ENCODE assay signal across 1 cellular context in the genomic region with DNA sequence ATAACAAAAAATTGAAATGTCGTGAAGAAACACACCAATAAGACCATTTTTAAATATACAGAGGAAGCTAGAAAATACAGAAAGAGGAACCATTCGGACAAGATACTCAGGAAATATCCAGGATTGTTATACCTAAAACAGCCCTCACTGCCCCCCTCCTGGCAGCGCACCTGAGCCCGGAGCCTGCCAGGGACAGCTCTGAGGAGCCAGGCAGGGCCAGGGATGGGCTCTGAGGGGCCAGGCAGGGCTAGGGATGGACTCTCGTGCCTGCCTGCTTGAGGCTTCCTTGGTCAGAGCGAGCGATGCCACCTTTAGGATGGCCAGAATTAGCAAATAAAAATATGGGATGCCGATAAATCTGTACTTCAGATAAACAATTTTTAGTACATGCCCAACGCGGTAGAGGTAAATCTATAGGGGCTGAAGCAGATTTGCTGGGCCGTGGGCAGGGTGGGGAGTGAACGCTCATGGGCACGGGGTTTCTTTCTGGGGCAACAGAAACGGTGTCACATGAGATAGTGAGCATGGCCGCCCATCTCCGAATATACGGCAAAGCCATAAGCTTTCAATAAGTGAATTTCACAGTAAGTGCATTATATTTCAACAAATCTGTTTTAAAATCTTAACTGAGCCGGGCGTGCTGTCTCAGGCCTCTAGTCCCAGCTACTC.
TF ChIP-seq lines count a peak whose summit lies in the region.

No MANE protein-coding gene starts in this region.

TF ChIP-seq in HepG2, 621 proteins besides CTCF, POLR2A, EP300 and RAD21:
- TF ChIP-seq TBX2 (CRISPR knock-in tag; IDR thresholded peaks at IDR 0.05; ENCODE audit: borderline replicate concordance) (no peak), ZNF709 (CRISPR knock-in tag; IDR thresholded peaks at IDR 0.05) (peak; percentile 13; the same call in 1 of the 2 replicates), YEATS2 (CRISPR knock-in tag; IDR thresholded peaks at IDR 0.05; ENCODE audit: borderline replicate concordance) (no peak), FOSL2 (CRISPR knock-in tag; IDR thresholded peaks at IDR 0.05) (no peak), TOE1 (CRISPR knock-in tag; IDR thresholded peaks at IDR 0.05) (no peak), SAP130 (CRISPR knock-in tag; IDR thresholded peaks at IDR 0.05; ENCODE audit: low read depth) (no peak), ARHGAP35 (CRISPR knock-in tag; IDR thresholded peaks at IDR 0.05; ENCODE audit: borderline replicate concordance) (no peak), PRPF4 (IDR thresholded peaks at IDR 0.05; ENCODE audit: low read depth, low read length, poor library complexity, severe bottlenecking) (peak; percentile 79), ZBTB38 (CRISPR knock-in tag; IDR thresholded peaks at IDR 0.05) (peak; percentile 98), ADNP (CRISPR knock-in tag; IDR thresholded peaks at IDR 0.05) (0 out of 2 replicates have a peak, but pooled peaks have one; percentile 47), ZC3H4 (CRISPR knock-in tag; IDR thresholded peaks at IDR 0.05; ENCODE audit: borderline replicate concordance) (peak; percentile 62), ZBTB20 (CRISPR knock-in tag; IDR thresholded peaks at IDR 0.05; ENCODE audit: borderline replicate concordance, low read depth) (peak; percentile 34; the same call in 1 of the 2 replicates)
- TF ChIP-seq, protein P1, sequence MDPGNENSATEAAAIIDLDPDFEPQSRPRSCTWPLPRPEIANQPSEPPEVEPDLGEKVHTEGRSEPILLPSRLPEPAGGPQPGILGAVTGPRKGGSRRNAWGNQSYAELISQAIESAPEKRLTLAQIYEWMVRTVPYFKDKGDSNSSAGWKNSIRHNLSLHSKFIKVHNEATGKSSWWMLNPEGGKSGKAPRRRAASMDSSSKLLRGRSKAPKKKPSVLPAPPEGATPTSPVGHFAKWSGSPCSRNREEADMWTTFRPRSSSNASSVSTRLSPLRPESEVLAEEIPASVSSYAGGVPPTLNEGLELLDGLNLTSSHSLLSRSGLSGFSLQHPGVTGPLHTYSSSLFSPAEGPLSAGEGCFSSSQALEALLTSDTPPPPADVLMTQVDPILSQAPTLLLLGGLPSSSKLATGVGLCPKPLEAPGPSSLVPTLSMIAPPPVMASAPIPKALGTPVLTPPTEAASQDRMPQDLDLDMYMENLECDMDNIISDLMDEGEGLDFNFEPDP (CRISPR knock-in tag; conservative IDR thresholded peaks at IDR 0.05), result 0 out of 2 replicates have a peak, but pooled peaks have one; percentile 8
- TF ChIP-seq, protein P2, sequence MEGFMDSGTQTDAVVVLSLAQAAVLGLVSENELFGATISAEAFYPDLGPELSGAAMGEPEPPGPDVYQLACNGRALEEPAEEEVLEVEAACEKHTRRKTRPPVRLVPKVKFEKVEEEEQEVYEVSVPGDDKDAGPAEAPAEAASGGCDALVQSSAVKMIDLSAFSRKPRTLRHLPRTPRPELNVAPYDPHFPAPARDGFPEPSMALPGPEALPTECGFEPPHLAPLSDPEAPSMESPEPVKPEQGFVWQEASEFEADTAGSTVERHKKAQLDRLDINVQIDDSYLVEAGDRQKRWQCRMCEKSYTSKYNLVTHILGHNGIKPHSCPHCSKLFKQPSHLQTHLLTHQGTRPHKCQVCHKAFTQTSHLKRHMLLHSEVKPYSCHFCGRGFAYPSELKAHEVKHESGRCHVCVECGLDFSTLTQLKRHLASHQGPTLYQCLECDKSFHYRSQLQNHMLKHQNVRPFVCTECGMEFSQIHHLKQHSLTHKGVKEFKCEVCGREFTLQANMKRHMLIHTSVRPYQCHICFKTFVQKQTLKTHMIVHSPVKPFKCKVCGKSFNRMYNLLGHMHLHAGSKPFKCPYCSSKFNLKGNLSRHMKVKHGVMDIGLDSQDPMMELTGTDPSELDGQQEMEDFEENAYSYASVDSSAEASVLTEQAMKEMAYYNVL (CRISPR knock-in tag; IDR thresholded peaks at IDR 0.05; ENCODE audit: borderline replicate concordance), result 0 out of 2 replicates have a peak, but pooled peaks have one; percentile 17
- TF ChIP-seq, protein P3, sequence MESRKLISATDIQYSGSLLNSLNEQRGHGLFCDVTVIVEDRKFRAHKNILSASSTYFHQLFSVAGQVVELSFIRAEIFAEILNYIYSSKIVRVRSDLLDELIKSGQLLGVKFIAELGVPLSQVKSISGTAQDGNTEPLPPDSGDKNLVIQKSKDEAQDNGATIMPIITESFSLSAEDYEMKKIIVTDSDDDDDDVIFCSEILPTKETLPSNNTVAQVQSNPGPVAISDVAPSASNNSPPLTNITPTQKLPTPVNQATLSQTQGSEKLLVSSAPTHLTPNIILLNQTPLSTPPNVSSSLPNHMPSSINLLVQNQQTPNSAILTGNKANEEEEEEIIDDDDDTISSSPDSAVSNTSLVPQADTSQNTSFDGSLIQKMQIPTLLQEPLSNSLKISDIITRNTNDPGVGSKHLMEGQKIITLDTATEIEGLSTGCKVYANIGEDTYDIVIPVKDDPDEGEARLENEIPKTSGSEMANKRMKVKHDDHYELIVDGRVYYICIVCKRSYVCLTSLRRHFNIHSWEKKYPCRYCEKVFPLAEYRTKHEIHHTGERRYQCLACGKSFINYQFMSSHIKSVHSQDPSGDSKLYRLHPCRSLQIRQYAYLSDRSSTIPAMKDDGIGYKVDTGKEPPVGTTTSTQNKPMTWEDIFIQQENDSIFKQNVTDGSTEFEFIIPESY (CRISPR knock-in tag; IDR thresholded peaks at IDR 0.05), result peak; percentile 94
